In genomic region chr11:96073536-96073935, GRCh38 we compare ENCODE assay signal across 31 cellular contexts.
DNase-seq lines count a peak whose midpoint lies in the region; ATAC-seq lines count a peak whose summit lies in the region.
"Had no signal": no experiment of that assay in that cellular context is flagged by ENCODE, and none has a peak within 500 bp of the region (broad histone marks: within the 10 kb centered on the region; RNA-seq: fewer than 3 reads in every experiment).

No MANE protein-coding gene starts in this region.

- no peak for ATAC-seq in stimulated activated naive CD8-positive, alpha-beta T cell treated with anti-CD3 and anti-CD28 coated beads, Interleukin-15, amount 100 ng/mL, for 72 hours
- ATAC-seq in activated naive CD8-positive, alpha-beta T cell treated with anti-CD3 and anti-CD28 coated beads, Interleukin-2, amount 50 U/mL, for 24 hours, result no peak
- ATAC-seq in GM18520 (IDR thresholded peaks at IDR 0.05; ENCODE audit: unreplicated experiment), result no peak
- ATAC-seq in HG03025 (IDR thresholded peaks at IDR 0.05; ENCODE audit: low FRiP score, unreplicated experiment), result no peak
- ATAC-seq: CD8-positive, alpha-beta T cell; GM12878 had no signal

- H3K4me1 ChIP-seq in mesenchymal stem cell (ENCODE audit: control insufficient read depth, insufficient read depth, low read depth, low read length), result peaks cover 11% of the 10 kb centered on the region
- H3K4me1 ChIP-seq: Peyer's patch, right lobe of liver had no signal

- no peak overlapping the region for H3K4me3 Mint-ChIP-seq in stimulated activated naive CD8-positive, alpha-beta T cell treated with anti-CD3 and anti-CD28 coated beads, Interleukin-15, Interleukin-2, amounts not matched to agents 100 ng/mL and 50 ng/mL, for 24 hours
- H3K4me3 Mint-ChIP-seq in stimulated activated naive CD8-positive, alpha-beta T cell treated with anti-CD3 and anti-CD28 coated beads, Interleukin-15, amount 100 ng/mL, for 72 hours, result no peak overlapping the region
- H3K4me3 Mint-ChIP-seq in activated naive CD8-positive, alpha-beta T cell treated with anti-CD3 and anti-CD28 coated beads, Interleukin-2, amount 50 U/mL, for 24 hours, result no peak overlapping the region
- H3K4me3 Mint-ChIP-seq: activated T-helper 1 cell treated with anti-CD3 and anti-CD28 coated beads, Interleukin-12 subunit alpha, Interleukin-12 subunit beta, Interleukin-2, Interleukin-4 antibody, amounts not matched to agents 30 ng/mL and 10 ng/mL and 1 ng/mL, durations not matched to agents 14 hours and 24 hours and 36 hours; CD8-positive, alpha-beta T cell; naive B cell; T-helper 2 cell treated with Interferon-gamma antibody and Interleukin-4, amounts not matched to agents 5 μg/mL and 100 μg/mL, for 36 hours had no signal

- H2AK5ac ChIP-seq in mesenchymal stem cell (ENCODE audit: low read length, severe bottlenecking), result no peak overlapping the region

- no peak overlapping the region for H3K23ac ChIP-seq in mesenchymal stem cell (ENCODE audit: low read length in 2 of 2)

- H3K27me3 Mint-ChIP-seq in stimulated activated naive CD8-positive, alpha-beta T cell treated with anti-CD3 and anti-CD28 coated beads, Interleukin-15, Interleukin-2, amounts not matched to agents 100 ng/mL and 50 ng/mL, for 24 hours, result no peaks in the 10 kb centered on the region
- H3K27me3 Mint-ChIP-seq in stimulated activated naive CD8-positive, alpha-beta T cell treated with anti-CD3 and anti-CD28 coated beads, Interleukin-15, amount 100 ng/mL, for 72 hours, result no peaks in the 10 kb centered on the region
- no peaks in the 10 kb centered on the region for H3K27me3 Mint-ChIP-seq in activated naive CD8-positive, alpha-beta T cell treated with anti-CD3 and anti-CD28 coated beads, Interleukin-2, amount 50 U/mL, for 24 hours
- H3K27me3 Mint-ChIP-seq: naive B cell had no signal

- H2BK15ac ChIP-seq in mesenchymal stem cell (ENCODE audit: low read depth, poor library complexity, severe bottlenecking), result no peak overlapping the region

- no peak overlapping the region for H2BK5ac ChIP-seq in mesenchymal stem cell (ENCODE audit: low read depth, low read length, poor library complexity, severe bottlenecking)

- WGBS in mesenchymal stem cell, result 99% methylated on average over 6 of the region's 6 CpGs

- no peak overlapping the region for H3K14ac ChIP-seq in mesenchymal stem cell (ENCODE audit: low read length in 2 of 2)

- H2AFZ ChIP-seq in mesenchymal stem cell (ENCODE audit: low read depth, low read length), result no peak overlapping the region

- no peak overlapping the region for H3K18ac ChIP-seq in mesenchymal stem cell (ENCODE audit: low read depth in 1 of 2, low read length in 2 of 2)

- H2BK12ac ChIP-seq in mesenchymal stem cell (ENCODE audit: low read length in 2 of 2), result no peak overlapping the region

- no peak overlapping the region for H2BK120ac ChIP-seq in mesenchymal stem cell (ENCODE audit: low read depth, low read length)

- no peak overlapping the region for H3K4ac ChIP-seq in mesenchymal stem cell (ENCODE audit: low read depth in 1 of 2, low read length in 2 of 2)

- no peaks in the 10 kb centered on the region for H3K9me3 Mint-ChIP-seq in stimulated activated naive CD8-positive, alpha-beta T cell treated with anti-CD3 and anti-CD28 coated beads, Interleukin-15, Interleukin-2, amounts not matched to agents 100 ng/mL and 50 ng/mL, for 24 hours
- H3K9me3 Mint-ChIP-seq in stimulated activated naive CD8-positive, alpha-beta T cell treated with anti-CD3 and anti-CD28 coated beads, Interleukin-15, amount 100 ng/mL, for 72 hours, result no peaks in the 10 kb centered on the region
- no peaks in the 10 kb centered on the region for H3K9me3 Mint-ChIP-seq in activated naive CD8-positive, alpha-beta T cell treated with anti-CD3 and anti-CD28 coated beads, Interleukin-2, amount 50 U/mL, for 24 hours
- H3K9me3 Mint-ChIP-seq: activated T-helper 1 cell treated with anti-CD3 and anti-CD28 coated beads, Interleukin-12 subunit alpha, Interleukin-12 subunit beta, Interleukin-2, Interleukin-4 antibody, amounts not matched to agents 30 ng/mL and 10 ng/mL and 1 ng/mL, durations not matched to agents 14 hours and 24 hours and 36 hours; CD8-positive, alpha-beta T cell; naive B cell; T-helper 2 cell treated with Interferon-gamma antibody and Interleukin-4, amounts not matched to agents 5 μg/mL and 100 μg/mL, for 36 hours had no signal

- H3K36me3 ChIP-seq in mesenchymal stem cell (ENCODE audit: control insufficient read depth in 1 of 2, insufficient read depth in 2 of 2, low read depth in 1 of 2, low read length in 2 of 2), result peaks cover 3 to 12% of the 10 kb centered on the region in 2 experiments
- H3K36me3 ChIP-seq: BE2C, neutrophil, Peyer's patch, right lobe of liver, tibial nerve had no signal

- peak overlapping the region; percentile 46 for H3K27ac ChIP-seq in mesenchymal stem cell (ENCODE audit: low read length, poor library complexity, severe bottlenecking)
- H3K27ac ChIP-seq: epithelial cell of prostate, neutrophil, right lobe of liver had no signal

- peak overlapping the region; percentile 94 for H3K27ac Mint-ChIP-seq in stimulated activated naive CD8-positive, alpha-beta T cell treated with anti-CD3 and anti-CD28 coated beads, Interleukin-15, Interleukin-2, amounts not matched to agents 100 ng/mL and 50 ng/mL, for 24 hours
- H3K27ac Mint-ChIP-seq in stimulated activated naive CD8-positive, alpha-beta T cell treated with anti-CD3 and anti-CD28 coated beads, Interleukin-15, amount 100 ng/mL, for 72 hours, result no peak overlapping the region
- H3K27ac Mint-ChIP-seq in activated naive CD8-positive, alpha-beta T cell treated with anti-CD3 and anti-CD28 coated beads, Interleukin-2, amount 50 U/mL, for 24 hours, result peak overlapping the region; percentile 95
- H3K27ac Mint-ChIP-seq: activated T-helper 1 cell treated with anti-CD3 and anti-CD28 coated beads, Interleukin-12 subunit alpha, Interleukin-12 subunit beta, Interleukin-2, Interleukin-4 antibody, amounts not matched to agents 30 ng/mL and 10 ng/mL and 1 ng/mL, durations not matched to agents 14 hours and 24 hours and 36 hours; CD8-positive, alpha-beta T cell; T-helper 2 cell treated with Interferon-gamma antibody and Interleukin-4, amounts not matched to agents 5 μg/mL and 100 μg/mL, for 36 hours had no signal

- H4K8ac ChIP-seq in mesenchymal stem cell (ENCODE audit: low read length), result no peak overlapping the region

- H3K36me3 Mint-ChIP-seq in stimulated activated naive CD8-positive, alpha-beta T cell treated with anti-CD3 and anti-CD28 coated beads, Interleukin-15, Interleukin-2, amounts not matched to agents 100 ng/mL and 50 ng/mL, for 24 hours (ENCODE audit: low read depth), result peaks cover 48% of the 10 kb centered on the region
- H3K36me3 Mint-ChIP-seq in activated naive CD8-positive, alpha-beta T cell treated with anti-CD3 and anti-CD28 coated beads, Interleukin-2, amount 50 U/mL, for 24 hours (ENCODE audit: low read depth), result peaks cover 28% of the 10 kb centered on the region

- no peak overlapping the region for H3K4me2 ChIP-seq in mesenchymal stem cell (ENCODE audit: low read length, poor library complexity, severe bottlenecking)

- no peak overlapping the region for H3K4me3 ChIP-seq in mesenchymal stem cell (ENCODE audit: insufficient read depth in 1 of 2, low read depth in 1 of 2, low read length in 2 of 2)
- H3K4me3 ChIP-seq: GM12878, Peyer's patch, right lobe of liver, tibial nerve had no signal

- no peak for DNase-seq in stimulated activated naive CD8-positive, alpha-beta T cell treated with anti-CD3 and anti-CD28 coated beads, Interleukin-15, amount 100 ng/mL, for 72 hours
- DNase-seq in activated naive CD8-positive, alpha-beta T cell treated with anti-CD3 and anti-CD28 coated beads, Interleukin-2, amount 50 U/mL, for 24 hours, result no peak
- DNase-seq in mesenchymal stem cell, result no peak
- no peak for DNase-seq in iPS-NIHi7 (ENCODE audit: extremely low spot score)
- no peak for DNase-seq in SKM-1 (lab: John Stamatoyannopoulos, UW; ENCODE audit: unreplicated experiment)
- DNase-seq: activated CD4-positive, alpha-beta T cell treated with anti-CD3 and anti-CD28 coated beads for 4 hours; activated naive CD4-positive, alpha-beta T cell treated with Interleukin-2 at 50 U/mL for 16 hours; anterior cingulate cortex; BE2C; CD8-positive, alpha-beta T cell; effector CD4-positive, alpha-beta T cell; H7; Karpas-422; naive B cell; NCI-H1436; NCI-H2081 treated with DMSO at 0.1 percent for 48 hours; NCI-H2227 treated with DMSO at 0.1 percent for 48 hours; NCI-H526 treated with DMSO at 0.1 percent for 48 hours; Peyer's patch; right lobe of liver; SHP77 treated with DMSO at 0.1 percent for 48 hours; stimulated activated CD8-positive, alpha-beta memory T cell treated with anti-CD3 and anti-CD28 coated beads, Interleukin-4, amount 100 ng/mL, for 48 hours had no signal

- H3K27me3 ChIP-seq in mesenchymal stem cell (ENCODE audit: control insufficient read depth in 1 of 2, insufficient read depth in 1 of 2, low read length in 2 of 2), result no peaks in the 10 kb centered on the region
- H3K27me3 ChIP-seq: BE2C, neutrophil, Peyer's patch, right lobe of liver, tibial nerve had no signal

- peaks cover 14% of the 10 kb centered on the region for H3K79me1 ChIP-seq in mesenchymal stem cell (replicated peaks; ENCODE audit: low read length, poor library complexity, severe bottlenecking)

- H3K9ac ChIP-seq in mesenchymal stem cell (ENCODE audit: low read length), result no peak overlapping the region

- H4K91ac ChIP-seq in mesenchymal stem cell (ENCODE audit: low read length), result no peak overlapping the region

- peaks cover 83% of the 10 kb centered on the region for H3K4me1 Mint-ChIP-seq in stimulated activated naive CD8-positive, alpha-beta T cell treated with anti-CD3 and anti-CD28 coated beads, Interleukin-15, Interleukin-2, amounts not matched to agents 100 ng/mL and 50 ng/mL, for 24 hours (ENCODE audit: low read depth)
- H3K4me1 Mint-ChIP-seq in stimulated activated naive CD8-positive, alpha-beta T cell treated with anti-CD3 and anti-CD28 coated beads, Interleukin-15, amount 100 ng/mL, for 72 hours, result peaks cover 58% of the 10 kb centered on the region
- H3K4me1 Mint-ChIP-seq in activated naive CD8-positive, alpha-beta T cell treated with anti-CD3 and anti-CD28 coated beads, Interleukin-2, amount 50 U/mL, for 24 hours, result peaks cover 76% of the 10 kb centered on the region

- H3K9me3 ChIP-seq in mesenchymal stem cell (ENCODE audit: control insufficient read depth, low read length), result no peaks in the 10 kb centered on the region
- H3K9me3 ChIP-seq: BE2C, neutrophil, Peyer's patch, right lobe of liver, tibial nerve had no signal

Comparison
In these comparisons a context has a peak if more than half of its experiments do, and no peak if none do; other contexts are left out.
1. H3K27ac Mint-ChIP-seq: peak in stimulated activated naive CD8-positive, alpha-beta T cell treated with anti-CD3 and anti-CD28 coated beads, Interleukin-15, Interleukin-2, amounts not matched to agents 100 ng/mL and 50 ng/mL, for 24 hours (single experiment) and activated naive CD8-positive, alpha-beta T cell treated with anti-CD3 and anti-CD28 coated beads, Interleukin-2, amount 50 U/mL, for 24 hours (single experiment); none in stimulated activated naive CD8-positive, alpha-beta T cell treated with anti-CD3 and anti-CD28 coated beads, Interleukin-15, amount 100 ng/mL, for 72 hours (0 of 2).